1 cellular context compared by ENCODE assay signal in the genomic region with DNA sequence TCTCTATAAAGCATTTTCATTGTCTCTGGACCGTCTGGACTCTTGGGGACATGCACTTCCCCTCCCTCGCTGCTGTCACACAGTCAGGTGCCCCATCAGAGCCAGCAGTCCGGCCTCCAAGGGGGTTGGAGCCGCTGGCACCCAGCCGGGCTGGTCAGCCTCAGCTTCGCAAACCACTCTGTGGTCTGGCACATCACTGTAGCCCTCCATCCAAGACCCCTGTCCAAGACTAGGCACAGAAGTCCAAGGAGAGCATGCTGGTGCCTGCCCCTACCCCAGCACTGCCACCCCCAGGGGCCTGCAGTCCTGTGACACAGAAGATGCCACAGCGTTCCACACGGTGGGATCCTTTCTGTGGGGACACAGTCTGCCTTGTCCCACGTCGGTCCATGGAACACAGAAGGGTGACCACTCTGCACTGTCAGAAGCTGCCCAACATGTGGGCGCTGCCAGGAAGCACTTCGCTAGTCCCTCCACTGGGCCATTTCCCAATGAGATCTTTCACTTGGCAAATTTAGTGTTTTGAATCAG.
TF ChIP-seq lines count a peak whose summit lies in the region.

No MANE protein-coding gene starts in this region.

TF ChIP-seq in HCT116, 20 proteins besides CTCF, POLR2A, EP300 and RAD21 (continued from another document):
- TF ChIP-seq POLR2AphosphoS5 (IDR thresholded peaks at IDR 0.05; ENCODE audit: low read depth, low read length) = no peak
- TF ChIP-seq, protein P1, sequence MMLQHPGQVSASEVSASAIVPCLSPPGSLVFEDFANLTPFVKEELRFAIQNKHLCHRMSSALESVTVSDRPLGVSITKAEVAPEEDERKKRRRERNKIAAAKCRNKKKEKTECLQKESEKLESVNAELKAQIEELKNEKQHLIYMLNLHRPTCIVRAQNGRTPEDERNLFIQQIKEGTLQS (IDR thresholded peaks at IDR 0.05) = no peak
- no peak for TF ChIP-seq SIN3A (IDR thresholded peaks at IDR 0.05; ENCODE audit: low read depth)
- TF ChIP-seq EZH2 (IDR thresholded peaks at IDR 0.05) = no peak
- TF ChIP-seq ZNF274 (IDR thresholded peaks at IDR 0.05; ENCODE audit: low read depth, low read length) = no peak
- TF ChIP-seq CEBPB (IDR thresholded peaks at IDR 0.05; ENCODE audit: low read depth) = no peak
- no peak for TF ChIP-seq EZH2phosphoT487 (IDR thresholded peaks at IDR 0.05; ENCODE audit: borderline replicate concordance)
- TF ChIP-seq JUND (IDR thresholded peaks at IDR 0.05) = no peak
- TF ChIP-seq, protein P2, sequence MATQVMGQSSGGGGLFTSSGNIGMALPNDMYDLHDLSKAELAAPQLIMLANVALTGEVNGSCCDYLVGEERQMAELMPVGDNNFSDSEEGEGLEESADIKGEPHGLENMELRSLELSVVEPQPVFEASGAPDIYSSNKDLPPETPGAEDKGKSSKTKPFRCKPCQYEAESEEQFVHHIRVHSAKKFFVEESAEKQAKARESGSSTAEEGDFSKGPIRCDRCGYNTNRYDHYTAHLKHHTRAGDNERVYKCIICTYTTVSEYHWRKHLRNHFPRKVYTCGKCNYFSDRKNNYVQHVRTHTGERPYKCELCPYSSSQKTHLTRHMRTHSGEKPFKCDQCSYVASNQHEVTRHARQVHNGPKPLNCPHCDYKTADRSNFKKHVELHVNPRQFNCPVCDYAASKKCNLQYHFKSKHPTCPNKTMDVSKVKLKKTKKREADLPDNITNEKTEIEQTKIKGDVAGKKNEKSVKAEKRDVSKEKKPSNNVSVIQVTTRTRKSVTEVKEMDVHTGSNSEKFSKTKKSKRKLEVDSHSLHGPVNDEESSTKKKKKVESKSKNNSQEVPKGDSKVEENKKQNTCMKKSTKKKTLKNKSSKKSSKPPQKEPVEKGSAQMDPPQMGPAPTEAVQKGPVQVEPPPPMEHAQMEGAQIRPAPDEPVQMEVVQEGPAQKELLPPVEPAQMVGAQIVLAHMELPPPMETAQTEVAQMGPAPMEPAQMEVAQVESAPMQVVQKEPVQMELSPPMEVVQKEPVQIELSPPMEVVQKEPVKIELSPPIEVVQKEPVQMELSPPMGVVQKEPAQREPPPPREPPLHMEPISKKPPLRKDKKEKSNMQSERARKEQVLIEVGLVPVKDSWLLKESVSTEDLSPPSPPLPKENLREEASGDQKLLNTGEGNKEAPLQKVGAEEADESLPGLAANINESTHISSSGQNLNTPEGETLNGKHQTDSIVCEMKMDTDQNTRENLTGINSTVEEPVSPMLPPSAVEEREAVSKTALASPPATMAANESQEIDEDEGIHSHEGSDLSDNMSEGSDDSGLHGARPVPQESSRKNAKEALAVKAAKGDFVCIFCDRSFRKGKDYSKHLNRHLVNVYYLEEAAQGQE (IDR thresholded peaks at IDR 0.05; ENCODE audit: low read depth) = no peak
- no peak for TF ChIP-seq EGR1 (IDR thresholded peaks at IDR 0.05; ENCODE audit: low read depth)
- TF ChIP-seq ZFX (IDR thresholded peaks at IDR 0.05) = no peak
- TF ChIP-seq SRF (IDR thresholded peaks at IDR 0.05; ENCODE audit: low read depth) = no peak
- TF ChIP-seq, protein P3, sequence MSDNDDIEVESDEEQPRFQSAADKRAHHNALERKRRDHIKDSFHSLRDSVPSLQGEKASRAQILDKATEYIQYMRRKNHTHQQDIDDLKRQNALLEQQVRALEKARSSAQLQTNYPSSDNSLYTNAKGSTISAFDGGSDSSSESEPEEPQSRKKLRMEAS (IDR thresholded peaks at IDR 0.05) = no peak
- no peak for TF ChIP-seq TCF7L2 (IDR thresholded peaks at IDR 0.05; ENCODE audit: borderline replicate concordance, extremely low read depth, insufficient read depth, insufficient read length)
